ENCODE assay signal across 1 cellular context in genomic region chr11:11789735-11790369, GRCh38.
TF ChIP-seq lines count a peak whose summit lies in the region.

No MANE protein-coding gene starts in this region.

TF ChIP-seq in HCT116, 20 proteins besides CTCF, POLR2A, EP300 and RAD21 (continued from another document):
- no peak for TF ChIP-seq ZBTB33 (IDR thresholded peaks at IDR 0.05; ENCODE audit: extremely low read depth, insufficient replicate concordance, low read length)
- TF ChIP-seq, protein P1, sequence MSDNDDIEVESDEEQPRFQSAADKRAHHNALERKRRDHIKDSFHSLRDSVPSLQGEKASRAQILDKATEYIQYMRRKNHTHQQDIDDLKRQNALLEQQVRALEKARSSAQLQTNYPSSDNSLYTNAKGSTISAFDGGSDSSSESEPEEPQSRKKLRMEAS (IDR thresholded peaks at IDR 0.05) = no peak
- no peak for TF ChIP-seq SIN3A (IDR thresholded peaks at IDR 0.05; ENCODE audit: low read depth)
- TF ChIP-seq JUND (IDR thresholded peaks at IDR 0.05) = no peak
- TF ChIP-seq SP1 (IDR thresholded peaks at IDR 0.05; ENCODE audit: low read depth) = no peak
- no peak for TF ChIP-seq ELF1 (IDR thresholded peaks at IDR 0.05; ENCODE audit: borderline replicate concordance, low read depth)
- TF ChIP-seq POLR2AphosphoS5 (IDR thresholded peaks at IDR 0.05; ENCODE audit: low read depth, low read length) = no peak
- no peak for TF ChIP-seq ZNF274 (IDR thresholded peaks at IDR 0.05; ENCODE audit: low read depth, low read length)
